ENCODE assay signal across 8 cellular contexts in genomic region chr6:116680880-116681672, GRCh38. TPM values are rescaled to one million over a fixed set of nuclear protein-coding genes. Genes with fewer than 3 reads are reported as not detected.
DNase-seq lines count a peak whose midpoint lies in the region; ATAC-seq and TF ChIP-seq lines count a peak whose summit lies in the region.

Gene KPNA5, plus strand, starts transcription at chr6:116681211. Its CDS starts 124 bp downstream, at chr6:116681335.

- H3K36me3 ChIP-seq in duodenal mucosa (ENCODE audit: control insufficient read depth in 1 of 2, insufficient read depth in 2 of 2, low read length in 2 of 2) = peaks cover 0 to 6% of the 10 kb centered on the region in 2 donors
- no peaks in the 10 kb centered on the region for H3K36me3 ChIP-seq in lower lobe of right lung

- H3K4me1 ChIP-seq in duodenal mucosa (ENCODE audit: control insufficient read depth in 1 of 2, insufficient read depth in 2 of 2, low read length in 2 of 2) (peaks cover 0 to 10% of the 10 kb centered on the region in 2 donors), lower lobe of right lung (peaks cover 24% of the 10 kb centered on the region)

- peak within 1 kb of the TSS; percentile 99 for H3K4me3 Mint-ChIP-seq in CD4-positive, alpha-beta T cell
- peak within 1 kb of the TSS; percentile 99 for H3K4me3 Mint-ChIP-seq in activated CD4-positive, alpha-beta memory T cell treated with anti-CD3 and anti-CD28 coated beads for 36 hours

- peak within 1 kb of the TSS; percentile 85 for H3K27ac ChIP-seq in CD4-positive, alpha-beta T cell (ENCODE audit: low read depth, low read length)
- peak within 1 kb of the TSS; percentile 75 for H3K27ac ChIP-seq in duodenal mucosa (ENCODE audit: low read depth, low read length)
- peak within 1 kb of the TSS; percentile 93 for H3K27ac ChIP-seq in lower lobe of right lung

- peaks cover 59% of the 10 kb centered on the region for H3K4me1 Mint-ChIP-seq in CD4-positive, alpha-beta T cell (ENCODE audit: low read depth)
- peaks cover 40% of the 10 kb centered on the region for H3K4me1 Mint-ChIP-seq in activated CD4-positive, alpha-beta memory T cell treated with anti-CD3 and anti-CD28 coated beads for 36 hours (ENCODE audit: low read depth)

- H3K4me3 ChIP-seq in duodenal mucosa (ENCODE audit: low read depth in 1 of 2, low read length in 2 of 2) (peak within 1 kb of the TSS; percentile 94 to 99), lower lobe of right lung (peak within 1 kb of the TSS; percentile 85)

- peak within 1 kb of the TSS; percentile 70 to 95 for H3K9ac ChIP-seq in duodenal mucosa (ENCODE audit: low read depth in 1 of 2, low read length in 2 of 2)

- CTCF ChIA-PET in CD4-positive, alpha-beta T cell (lab: Charles Lee) = interaction anchor here (0.7 to 2.7 kb wide), 4 partner anchors 11 to 15 kb away, joined by 3 to 7 read pairs (median 4); partner anchors contain the start of gene ZUP1
- CTCF ChIA-PET in activated CD4-positive, alpha-beta memory T cell treated with anti-CD3 and anti-CD28 coated beads for 36 hours (lab: Charles Lee) = interaction anchor here (0.6 to 0.8 kb wide), 3 partner anchors 14 to 1884 kb away, joined by 3 read pairs; no protein-coding TSS in a partner anchor

- intact Hi-C loops in CD4-positive, alpha-beta T cell (cut with DNase I, micrococcal nuclease) = loop anchor here (1.0 to 10.0 kb wide), 3 partner anchors 13 to 576 kb away; partner anchors contain the start of genes NT5DC1 (in 1 of the 2) and ZUP1 (in 1 of the 2)
- intact Hi-C loops in activated CD4-positive, alpha-beta memory T cell treated with anti-CD3 and anti-CD28 coated beads for 36 hours (cut with micrococcal nuclease) = loop anchor here (1.0 to 10.0 kb wide), 5 partner anchors 13 to 579 kb away; partner anchors contain the start of genes DSE, NT5DC1, RWDD1 and ZUP1
- intact Hi-C loops in lower lobe of right lung (cut with DNase I) = no loop called here

- POLR2A ChIA-PET in CD4-positive, alpha-beta T cell (lab: Charles Lee) = interaction anchor here (0.6 to 3.5 kb wide), 11 partner anchors 9 to 580 kb away, joined by 3 to 46 read pairs (median 5); partner anchors contain the start of genes CALHM4, NT5DC1, RWDD1 and TSPYL1
- POLR2A ChIA-PET in activated CD4-positive, alpha-beta memory T cell treated with anti-CD3 and anti-CD28 coated beads for 36 hours (lab: Charles Lee) = interaction anchor here (0.6 to 1.5 kb wide), 9 partner anchors 9 to 402 kb away, joined by 3 to 12 read pairs (median 3); partner anchors contain the start of genes RWDD1, TSPYL1 and ZUP1

- peaks cover 40% of the 10 kb centered on the region for H3K36me3 Mint-ChIP-seq in CD4-positive, alpha-beta T cell (ENCODE audit: low read depth)
- peaks cover 21% of the 10 kb centered on the region for H3K36me3 Mint-ChIP-seq in activated CD4-positive, alpha-beta memory T cell treated with anti-CD3 and anti-CD28 coated beads for 36 hours

- H3K9me3 ChIP-seq in CD4-positive, alpha-beta T cell (ENCODE audit: control insufficient read depth, low read length) = no peaks in the 10 kb centered on the region
- H3K9me3 ChIP-seq in duodenal mucosa (ENCODE audit: control insufficient read depth in 1 of 2, low read length in 2 of 2) = no peaks in the 10 kb centered on the region
- no peaks in the 10 kb centered on the region for H3K9me3 ChIP-seq in lower lobe of right lung

- no peaks in the 10 kb centered on the region for H3K27me3 Mint-ChIP-seq in CD4-positive, alpha-beta T cell
- no peaks in the 10 kb centered on the region for H3K27me3 Mint-ChIP-seq in activated CD4-positive, alpha-beta memory T cell treated with anti-CD3 and anti-CD28 coated beads for 36 hours

- no peaks in the 10 kb centered on the region for H3K9me3 Mint-ChIP-seq in CD4-positive, alpha-beta T cell
- no peaks in the 10 kb centered on the region for H3K9me3 Mint-ChIP-seq in activated CD4-positive, alpha-beta memory T cell treated with anti-CD3 and anti-CD28 coated beads for 36 hours

- peak within 1 kb of the TSS; percentile 94 for H3K27ac Mint-ChIP-seq in CD4-positive, alpha-beta T cell
- H3K27ac Mint-ChIP-seq in activated CD4-positive, alpha-beta memory T cell treated with anti-CD3 and anti-CD28 coated beads for 36 hours = peak within 1 kb of the TSS; percentile 96

- H3K27me3 ChIP-seq in CD4-positive, alpha-beta T cell (ENCODE audit: control insufficient read depth, insufficient read depth, low read length) = no peaks in the 10 kb centered on the region
- no peaks in the 10 kb centered on the region for H3K27me3 ChIP-seq in duodenal mucosa (ENCODE audit: control insufficient read depth in 1 of 2, insufficient read depth in 2 of 2, low read length in 2 of 2)
- H3K27me3 ChIP-seq in lower lobe of right lung (ENCODE audit: low read depth) = no peaks in the 10 kb centered on the region

- TF ChIP-seq CTCF in CD4-positive, alpha-beta T cell (IDR thresholded peaks at IDR 0.05) = no peak
- TF ChIP-seq CTCF in lower lobe of right lung (IDR thresholded peaks at IDR 0.05) = no peak

- peak; percentile 83 to 91 (median 89) for DNase-seq in CD4-positive, alpha-beta T cell
- peak; percentile 97 for DNase-seq in NCI-H82 (lab: John Stamatoyannopoulos, UW)
- peak; percentile 95 for DNase-seq in activated CD4-positive, alpha-beta memory T cell treated with anti-CD3 and anti-CD28 coated beads for 36 hours
- peak; percentile 95 for DNase-seq in lower lobe of right lung
- peak; percentile 78 to 82 (median 81) for DNase-seq in stimulated activated CD4-positive, alpha-beta T cell treated with anti-CD3 and anti-CD28 coated beads, TNF-alpha, amount 100 ng/mL, for 1 hour (ENCODE audit: low read depth in 3 of 3, low spot score in 1 of 3)

- ATAC-seq in CD4-positive, alpha-beta T cell (ENCODE audit: poor library complexity) = peak; percentile 93
- ATAC-seq in GM19452 (IDR thresholded peaks at IDR 0.05; ENCODE audit: unreplicated experiment) = peak; percentile 88
- ATAC-seq in HG03575 (IDR thresholded peaks at IDR 0.05; ENCODE audit: extremely low read depth, insufficient number of reproducible peaks, low FRiP score, unreplicated experiment) = peak; percentile 83
- ATAC-seq in lower lobe of right lung = peak; percentile 98

RNA-seq across cellular contexts. Expression of gene KPNA5, which starts in this region (rescaled TPM):
- total RNA-seq in CD4-positive, alpha-beta T cell = 10 to 100 TPM; 60.0 to 66.0 TPM
- total RNA-seq in activated CD4-positive, alpha-beta memory T cell treated with anti-CD3 and anti-CD28 coated beads for 36 hours = 10 to 100 TPM in 1 of 2 experiments, 1 to 10 TPM in 1; 10.0 to 10.2 TPM
- 17.4 TPM for total RNA-seq in lower lobe of right lung

Comparison
In these comparisons a context has a peak if more than half of its experiments do, and no peak if none do; other contexts are left out.
1. Peak in every context shown above with its lines: DNase-seq, ATAC-seq, H3K4me3 ChIP-seq and H3K27ac ChIP-seq.